ENCODE assay signal across 8 cellular contexts in the genomic region with DNA sequence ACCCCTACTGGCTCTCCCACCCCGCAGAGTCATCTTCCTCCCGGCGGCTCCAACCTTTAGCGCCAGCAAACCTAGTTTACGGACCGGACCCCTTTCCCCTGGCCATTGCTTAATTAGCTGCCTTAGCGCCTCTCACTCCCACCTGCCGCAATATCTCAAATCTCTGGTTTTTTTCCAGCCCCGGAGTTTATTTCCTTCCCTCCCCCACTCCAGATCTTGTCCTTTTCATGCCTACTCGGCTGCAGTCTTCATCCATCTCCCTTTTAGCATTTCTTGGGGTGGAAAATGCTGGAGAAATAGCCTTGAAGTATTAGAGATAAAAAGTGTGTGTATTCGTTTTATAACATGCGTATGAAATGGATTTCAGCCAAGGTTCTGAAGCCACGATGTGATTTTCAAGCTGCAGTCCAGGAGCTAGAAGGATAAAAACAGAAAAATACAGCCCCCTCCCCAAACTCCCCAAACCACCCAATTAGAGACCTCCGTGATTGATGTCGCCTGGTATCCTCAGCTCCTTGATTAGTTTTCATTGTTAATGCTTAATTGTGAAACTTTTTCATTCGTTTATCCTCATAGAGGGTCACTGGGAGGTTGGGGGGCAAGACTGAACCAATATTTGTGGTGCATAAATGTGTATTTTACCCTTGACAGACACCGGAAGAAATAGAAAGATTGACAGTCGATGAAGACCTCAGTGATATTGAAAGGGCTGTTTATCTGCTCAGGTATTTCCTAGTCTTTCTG. TPM values are rescaled to one million over a fixed set of nuclear protein-coding genes. Genes with fewer than 3 reads are reported as not detected.
A peak's percentile ranks its signal among the peaks of the same experiment; 100 is the strongest.
DNase-seq lines count a peak whose midpoint lies in the region; ATAC-seq and TF ChIP-seq lines count a peak whose summit lies in the region.
"Had no signal": no experiment of that assay in that cellular context is flagged by ENCODE, and none has a peak within 500 bp of the region (broad histone marks: within the 10 kb centered on the region; RNA-seq: fewer than 3 reads in every experiment).

No MANE protein-coding gene starts in this region.

- H3K36me3 Mint-ChIP-seq in GM23338 (ENCODE audit: low read depth), result peaks cover 3% of the 10 kb centered on the region; the same call in 1 of the 3 replicates

- H3K4me2 ChIP-seq in GM23338, result peak overlapping the region; percentile 98
- peak overlapping the region; percentile 91 for H3K4me2 ChIP-seq in OCI-LY3 (ENCODE audit: low read length)

- intact Hi-C loops in psoas muscle (cut with DNase I), result loop anchor here (2.0 to 5.0 kb wide), 3 partner anchors 38 to 138 kb away; no protein-coding TSS in a partner anchor

- H3K9me3 ChIP-seq in OCI-LY3 (ENCODE audit: insufficient read depth, low read length) (no peaks in the 10 kb centered on the region), psoas muscle (no peaks in the 10 kb centered on the region)

- H3K27ac Mint-ChIP-seq in GM23338, result no peak overlapping the region; the same call in 1 of the 2 replicates

- peaks cover 37% of the 10 kb centered on the region for H3K27me3 ChIP-seq in GM23338 (ENCODE audit: insufficient read depth)
- H3K27me3 ChIP-seq in OCI-LY3 (ENCODE audit: low read depth, low read length), result peaks cover 41% of the 10 kb centered on the region
- H3K27me3 ChIP-seq in psoas muscle (ENCODE audit: insufficient read depth in 3 of 3, low read length in 2 of 3), result peaks cover 0 to 40% (median 3%) of the 10 kb centered on the region in 3 donors

- TF ChIP-seq CTCF in GM23338 (conservative IDR thresholded peaks at IDR 0.05; ENCODE audit: low read depth in 2 of 2) (no peak), OCI-LY3 (IDR thresholded peaks at IDR 0.05; ENCODE audit: low read depth, low read length) (no peak), psoas muscle (IDR thresholded peaks at IDR 0.05) (no peak)

- H3K9me2 ChIP-seq in GM23338 (ENCODE audit: insufficient read depth), result no peaks in the 10 kb centered on the region

- peak overlapping the region; percentile 87 for H3K4me3 Mint-ChIP-seq in GM23338

- H2AFZ ChIP-seq in GM23338 (peak overlapping the region; percentile 83), OCI-LY3 (ENCODE audit: low read depth, low read length) (no peak overlapping the region)

- no peak for DNase-seq in GM23338 (ENCODE audit: low spot score)
- no peak for DNase-seq in epithelial cell of prostate (ENCODE audit: low read depth, low spot score)
- DNase-seq in psoas muscle, result no peak
- DNase-seq in RKO (ENCODE audit: low spot score), result no peak
- DNase-seq: erythroblast had no signal

- ATAC-seq in GM23338 (no peak; the same call in 2 of the 3 replicates), psoas muscle (no peak), GM19324 (IDR thresholded peaks at IDR 0.05; ENCODE audit: low FRiP score, unreplicated experiment) (no peak), HG02840 (IDR thresholded peaks at IDR 0.05; ENCODE audit: low FRiP score, unreplicated experiment) (no peak)

- peaks cover 9% of the 10 kb centered on the region for H3K27me3 Mint-ChIP-seq in GM23338 (ENCODE audit: insufficient read depth, low read depth, poor library complexity)

- no peaks in the 10 kb centered on the region; the same call in 1 of the 2 replicates for H3K79me2 ChIP-seq in GM23338 (replicated peaks; ENCODE audit: insufficient read depth)
- H3K79me2 ChIP-seq in OCI-LY3 (ENCODE audit: low read length), result no peaks in the 10 kb centered on the region

- H3K4me3 ChIP-seq in GM23338, result peak overlapping the region; percentile 90
- peak overlapping the region; percentile 93 for H3K4me3 ChIP-seq in OCI-LY3 (ENCODE audit: low read length)
- peak overlapping the region; percentile 80 for H3K4me3 ChIP-seq in psoas muscle

- H4K20me1 ChIP-seq in GM23338 (replicated peaks; ENCODE audit: insufficient read depth) (no peaks in the 10 kb centered on the region), OCI-LY3 (ENCODE audit: insufficient read depth, low read length) (no peaks in the 10 kb centered on the region)

- H3K36me3 ChIP-seq in GM23338 (ENCODE audit: insufficient read depth), result no peaks in the 10 kb centered on the region
- no peaks in the 10 kb centered on the region for H3K36me3 ChIP-seq in OCI-LY3 (replicated peaks; ENCODE audit: low read depth, low read length)
- H3K36me3 ChIP-seq in psoas muscle (ENCODE audit: insufficient read depth in 1 of 2, low read depth in 1 of 2), result no peaks in the 10 kb centered on the region

- WGBS in psoas muscle, 3 donors, result 15 to 18% (median 16%) methylated on average over 17 to 18 of the region's 18 CpGs

- H3K9me3 Mint-ChIP-seq in GM23338, result no peaks in the 10 kb centered on the region; the same call in 2 of the 3 replicates

- no peak overlapping the region for H3K9ac ChIP-seq in OCI-LY3 (ENCODE audit: low read length)

- H3K27ac ChIP-seq in GM23338 (ENCODE audit: low read depth) (no peak overlapping the region), OCI-LY3 (ENCODE audit: low read length) (no peak overlapping the region), epithelial cell of prostate (peak overlapping the region; percentile 86), psoas muscle (no peak overlapping the region)

- H3F3A ChIP-seq in GM23338 (replicated peaks; ENCODE audit: low read depth), result peaks cover 4% of the 10 kb centered on the region; the same call in 1 of the 2 replicates

- H3K4me1 Mint-ChIP-seq in GM23338, result peaks cover 34% of the 10 kb centered on the region

- peaks cover 17% of the 10 kb centered on the region for H3K4me1 ChIP-seq in GM23338 (ENCODE audit: insufficient read depth)
- peaks cover 7% of the 10 kb centered on the region; the same call in 1 of the 2 replicates for H3K4me1 ChIP-seq in OCI-LY3 (ENCODE audit: low read length)
- H3K4me1 ChIP-seq in psoas muscle, result peaks cover 19% of the 10 kb centered on the region

TF ChIP-seq in GM23338, 12 proteins besides CTCF, POLR2A, EP300 and RAD21 (continues in another document):
- TF ChIP-seq STAT1 (IDR thresholded peaks at IDR 0.05; ENCODE audit: unreplicated experiment), result no peak
- TF ChIP-seq, protein P1, sequence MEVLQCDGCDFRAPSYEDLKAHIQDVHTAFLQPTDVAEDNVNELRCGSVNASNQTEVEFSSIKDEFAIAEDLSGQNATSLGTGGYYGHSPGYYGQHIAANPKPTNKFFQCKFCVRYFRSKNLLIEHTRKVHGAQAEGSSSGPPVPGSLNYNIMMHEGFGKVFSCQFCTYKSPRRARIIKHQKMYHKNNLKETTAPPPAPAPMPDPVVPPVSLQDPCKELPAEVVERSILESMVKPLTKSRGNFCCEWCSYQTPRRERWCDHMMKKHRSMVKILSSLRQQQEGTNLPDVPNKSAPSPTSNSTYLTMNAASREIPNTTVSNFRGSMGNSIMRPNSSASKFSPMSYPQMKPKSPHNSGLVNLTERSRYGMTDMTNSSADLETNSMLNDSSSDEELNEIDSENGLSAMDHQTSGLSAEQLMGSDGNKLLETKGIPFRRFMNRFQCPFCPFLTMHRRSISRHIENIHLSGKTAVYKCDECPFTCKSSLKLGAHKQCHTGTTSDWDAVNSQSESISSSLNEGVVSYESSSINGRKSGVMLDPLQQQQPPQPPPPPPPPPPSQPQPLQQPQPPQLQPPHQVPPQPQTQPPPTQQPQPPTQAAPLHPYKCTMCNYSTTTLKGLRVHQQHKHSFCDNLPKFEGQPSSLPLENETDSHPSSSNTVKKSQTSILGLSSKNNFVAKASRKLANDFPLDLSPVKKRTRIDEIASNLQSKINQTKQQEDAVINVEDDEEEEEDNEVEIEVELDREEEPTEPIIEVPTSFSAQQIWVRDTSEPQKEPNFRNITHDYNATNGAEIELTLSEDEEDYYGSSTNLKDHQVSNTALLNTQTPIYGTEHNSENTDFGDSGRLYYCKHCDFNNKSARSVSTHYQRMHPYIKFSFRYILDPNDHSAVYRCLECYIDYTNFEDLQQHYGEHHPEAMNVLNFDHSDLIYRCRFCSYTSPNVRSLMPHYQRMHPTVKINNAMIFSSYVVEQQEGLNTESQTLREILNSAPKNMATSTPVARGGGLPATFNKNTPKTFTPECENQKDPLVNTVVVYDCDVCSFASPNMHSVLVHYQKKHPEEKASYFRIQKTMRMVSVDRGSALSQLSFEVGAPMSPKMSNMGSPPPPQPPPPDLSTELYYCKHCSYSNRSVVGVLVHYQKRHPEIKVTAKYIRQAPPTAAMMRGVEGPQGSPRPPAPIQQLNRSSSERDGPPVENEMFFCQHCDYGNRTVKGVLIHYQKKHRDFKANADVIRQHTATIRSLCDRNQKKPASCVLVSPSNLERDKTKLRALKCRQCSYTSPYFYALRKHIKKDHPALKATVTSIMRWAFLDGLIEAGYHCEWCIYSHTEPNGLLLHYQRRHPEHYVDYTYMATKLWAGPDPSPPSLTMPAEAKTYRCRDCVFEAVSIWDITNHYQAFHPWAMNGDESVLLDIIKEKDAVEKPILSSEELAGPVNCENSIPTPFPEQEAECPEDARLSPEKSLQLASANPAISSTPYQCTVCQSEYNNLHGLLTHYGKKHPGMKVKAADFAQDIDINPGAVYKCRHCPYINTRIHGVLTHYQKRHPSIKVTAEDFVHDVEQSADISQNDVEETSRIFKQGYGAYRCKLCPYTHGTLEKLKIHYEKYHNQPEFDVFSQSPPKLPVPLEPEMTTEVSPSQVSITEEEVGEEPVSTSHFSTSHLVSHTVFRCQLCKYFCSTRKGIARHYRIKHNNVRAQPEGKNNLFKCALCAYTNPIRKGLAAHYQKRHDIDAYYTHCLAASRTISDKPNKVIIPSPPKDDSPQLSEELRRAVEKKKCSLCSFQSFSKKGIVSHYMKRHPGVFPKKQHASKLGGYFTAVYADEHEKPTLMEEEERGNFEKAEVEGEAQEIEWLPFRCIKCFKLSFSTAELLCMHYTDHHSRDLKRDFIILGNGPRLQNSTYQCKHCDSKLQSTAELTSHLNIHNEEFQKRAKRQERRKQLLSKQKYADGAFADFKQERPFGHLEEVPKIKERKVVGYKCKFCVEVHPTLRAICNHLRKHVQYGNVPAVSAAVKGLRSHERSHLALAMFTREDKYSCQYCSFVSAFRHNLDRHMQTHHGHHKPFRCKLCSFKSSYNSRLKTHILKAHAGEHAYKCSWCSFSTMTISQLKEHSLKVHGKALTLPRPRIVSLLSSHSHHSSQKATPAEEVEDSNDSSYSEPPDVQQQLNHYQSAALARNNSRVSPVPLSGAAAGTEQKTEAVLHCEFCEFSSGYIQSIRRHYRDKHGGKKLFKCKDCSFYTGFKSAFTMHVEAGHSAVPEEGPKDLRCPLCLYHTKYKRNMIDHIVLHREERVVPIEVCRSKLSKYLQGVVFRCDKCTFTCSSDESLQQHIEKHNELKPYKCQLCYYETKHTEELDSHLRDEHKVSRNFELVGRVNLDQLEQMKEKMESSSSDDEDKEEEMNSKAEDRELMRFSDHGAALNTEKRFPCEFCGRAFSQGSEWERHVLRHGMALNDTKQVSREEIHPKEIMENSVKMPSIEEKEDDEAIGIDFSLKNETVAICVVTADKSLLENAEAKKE (CRISPR knock-in tag; IDR thresholded peaks at IDR 0.05), result no peak
- peak; percentile 33 for TF ChIP-seq EZH2 (IDR thresholded peaks at IDR 0.05; ENCODE audit: low read depth, unreplicated experiment)

RNA-seq across cellular contexts. Expression of a gene that starts 1.5 kb away (rescaled TPM):
- total RNA-seq in GM23338 (2014; rRNA removed; shearing (Covaris generic)), result 11.1 and 20.9 TPM in 2 replicates
- polyA plus RNA-seq in GM23338 (2016; fragmentation: Nextera tagmentation; extraction: Ambion mirVana), result 2.5 and 3.0 TPM in 2 replicates
- total RNA-seq in psoas muscle, result under 1 TPM in 3 of 4 donors, not detected in 1; 0.13 to 0.73 (median 0.49) TPM
- under 1 TPM; 0.01 to 0.25 (median 0.09) TPM for polyA plus RNA-seq in psoas muscle

RNA-seq across cellular contexts. Expression of a gene that starts 46.2 kb away (rescaled TPM):
- total RNA-seq in GM23338 (2014; rRNA removed; shearing (Covaris generic)), result 16.8 and 23.4 TPM in 2 replicates
- polyA plus RNA-seq in GM23338 (2016; fragmentation: Nextera tagmentation; extraction: Ambion mirVana) (38.5 and 49.9 TPM in 2 replicates), psoas muscle (10 to 100 TPM in 2 of 3 donors, 1 to 10 TPM in 1; 4.9 to 12.5 (median 12.2) TPM)
- 1 to 10 TPM; 5.3 to 6.9 (median 6.2) TPM for total RNA-seq in psoas muscle
